28 cellular contexts compared by ENCODE assay signal in the genomic region with DNA sequence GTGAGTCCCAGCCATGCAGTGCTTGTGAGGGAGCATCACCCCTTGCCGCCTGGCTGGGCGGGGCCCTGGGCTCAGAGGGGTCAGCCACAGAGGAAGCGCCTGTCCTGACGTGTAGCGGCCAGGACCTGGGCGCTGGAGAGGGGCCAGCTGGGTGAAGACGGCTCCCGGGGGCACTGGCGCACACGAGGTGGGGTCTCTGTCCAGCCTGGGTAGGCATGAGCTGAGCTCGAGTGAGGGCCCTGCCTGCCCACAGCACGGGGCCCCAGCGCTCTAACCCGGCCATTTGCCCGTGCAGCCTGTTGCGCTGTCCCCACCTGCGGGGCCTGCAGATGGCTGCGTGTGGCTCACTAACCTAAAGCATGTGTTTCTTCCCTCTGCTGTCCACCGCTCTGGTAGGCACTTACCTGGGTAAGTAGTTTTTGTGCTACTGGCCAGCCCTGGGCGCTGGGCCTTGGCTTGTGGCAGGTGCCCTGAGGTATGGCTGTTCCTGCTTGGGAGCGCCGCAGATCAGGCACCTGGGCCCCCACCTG. TPM values are rescaled to one million over a fixed set of nuclear protein-coding genes. Genes with fewer than 3 reads are reported as not detected.
DNase-seq lines count a peak whose midpoint lies in the region; ATAC-seq and TF ChIP-seq lines count a peak whose summit lies in the region.
"Had no signal": no experiment of that assay in that cellular context is flagged by ENCODE, and none has a peak within 500 bp of the region (broad histone marks: within the 10 kb centered on the region; RNA-seq: fewer than 3 reads in every experiment).

No MANE protein-coding gene starts in this region.

- H3K79me1 ChIP-seq in trophoblast cell (ENCODE audit: low read length) = peaks cover 3% of the 10 kb centered on the region

- no peak overlapping the region for H4K8ac ChIP-seq in trophoblast cell (ENCODE audit: low read depth, low read length)

- H4K12ac ChIP-seq in trophoblast cell (ENCODE audit: low read depth, low read length) = no peak overlapping the region

- no peak overlapping the region for H2BK12ac ChIP-seq in trophoblast cell (ENCODE audit: low read length)

- no peak for TF ChIP-seq CTCF in right atrium auricular region (IDR thresholded peaks at IDR 0.05)
- no peak for TF ChIP-seq CTCF in osteocyte (IDR thresholded peaks at IDR 0.05)
- no peak for TF ChIP-seq CTCF in lower leg skin (IDR thresholded peaks at IDR 0.05)

- peaks cover 29% of the 10 kb centered on the region for H3K4me1 Mint-ChIP-seq in osteocyte (ENCODE audit: unreplicated experiment)
- H3K4me1 Mint-ChIP-seq: activated naive CD4-positive, alpha-beta T cell treated with anti-CD3 and anti-CD28 coated beads, Interleukin-2, amount 50 U/mL, for 24 hours; IgD-negative memory B cell; neural crest cell had no signal

- H3K27ac ChIP-seq in right atrium auricular region = peak overlapping the region; percentile 89 to 93
- H3K27ac ChIP-seq in trophoblast cell (ENCODE audit: low read depth, low read length) = no peak overlapping the region
- H3K27ac ChIP-seq in urinary bladder (ENCODE audit: low read depth) = peak overlapping the region; percentile 13
- H3K27ac ChIP-seq: Peyer's patch, SJCRH30 had no signal

- H3K36me3 Mint-ChIP-seq in osteocyte (ENCODE audit: unreplicated experiment) = peaks cover 3% of the 10 kb centered on the region
- H3K36me3 Mint-ChIP-seq: IgD-negative memory B cell had no signal

- H3K36me3 ChIP-seq in right atrium auricular region (peaks cover 31% of the 10 kb centered on the region), trophoblast cell (ENCODE audit: control insufficient read depth in 1 of 2, insufficient read depth in 2 of 2, low read length in 2 of 2) (peaks cover 72 to 75% of the 10 kb centered on the region in 2 experiments), urinary bladder (ENCODE audit: insufficient read depth) (peaks cover 8% of the 10 kb centered on the region)

- no peak overlapping the region for H3K14ac ChIP-seq in trophoblast cell (ENCODE audit: low read length)

- peak overlapping the region; percentile 12 for H4K91ac ChIP-seq in trophoblast cell (ENCODE audit: low read depth, low read length)

- no peak overlapping the region for H3K27ac Mint-ChIP-seq in osteocyte (ENCODE audit: unreplicated experiment)
- H3K27ac Mint-ChIP-seq: activated CD4-positive, alpha-beta memory T cell treated with anti-CD3 and anti-CD28 coated beads for 36 hours; activated naive CD4-positive, alpha-beta T cell treated with anti-CD3 and anti-CD28 coated beads, Interleukin-2, amount 50 U/mL, for 24 hours; activated T-helper 2 cell treated with anti-CD3 and anti-CD28 coated beads, Interferon-gamma antibody, Interleukin-2, Interleukin-4, amounts not matched to agents 10 μg/mL and 5 μg/mL and 100 μg/mL, durations not matched to agents 14 hours and 24 hours and 36 hours; IgD-negative memory B cell; memory B cell had no signal

- no peak for DNase-seq in right atrium auricular region (ENCODE audit: low spot score)
- no peak for DNase-seq in left cardiac atrium
- DNase-seq in cerebellar cortex (ENCODE audit: low spot score) = peak; percentile 85
- DNase-seq in trophoblast cell = no peak
- DNase-seq in osteocyte (ENCODE audit: extremely low spot score, unreplicated experiment) = no peak
- no peak for DNase-seq in NK-92 (lab: John Stamatoyannopoulos, UW; ENCODE audit: unreplicated experiment)
- no peak for DNase-seq in lower leg skin (ENCODE audit: low spot score in 2 of 2)
- DNase-seq: activated CD4-positive, alpha-beta memory T cell treated with anti-CD3 and anti-CD28 coated beads for 36 hours; activated CD8-positive, alpha-beta memory T cell treated with anti-CD3 and anti-CD28 coated beads, Interleukin-2, amount 50 U/mL, for 48 hours; BE2C; Caco-2; dermis blood vessel endothelial cell; DMS79 treated with DMSO at 0.1 percent for 48 hours; glutamatergic neuron; NCI-H1048; NCI-H187 treated with DMSO at 0.1 percent for 48 hours; NCI-H526; Peyer's patch; SJCRH30; stimulated activated naive CD4-positive, alpha-beta T cell treated with Interleukin-2 at 50 U/mL for 16 hours had no signal

- H3K27me3 ChIP-seq in right atrium auricular region = no peaks in the 10 kb centered on the region
- no peaks in the 10 kb centered on the region for H3K27me3 ChIP-seq in trophoblast cell (ENCODE audit: insufficient read depth, low read length)
- H3K27me3 ChIP-seq: BE2C, Peyer's patch, SJCRH30 had no signal

- H3K9me3 Mint-ChIP-seq in osteocyte (ENCODE audit: unreplicated experiment) = no peaks in the 10 kb centered on the region
- H3K9me3 Mint-ChIP-seq: activated CD4-positive, alpha-beta memory T cell treated with anti-CD3 and anti-CD28 coated beads for 36 hours; activated naive CD4-positive, alpha-beta T cell treated with anti-CD3 and anti-CD28 coated beads, Interleukin-2, amount 50 U/mL, for 24 hours; activated T-helper 2 cell treated with anti-CD3 and anti-CD28 coated beads, Interferon-gamma antibody, Interleukin-2, Interleukin-4, amounts not matched to agents 10 μg/mL and 5 μg/mL and 100 μg/mL, durations not matched to agents 14 hours and 24 hours and 36 hours; IgD-negative memory B cell; memory B cell; neural crest cell had no signal

- no peak overlapping the region for H2BK120ac ChIP-seq in trophoblast cell (ENCODE audit: insufficient read depth, low read length, poor library complexity)

- H3K4me1 ChIP-seq in right atrium auricular region (peaks cover 0 to 83% of the 10 kb centered on the region in 2 donors), trophoblast cell (ENCODE audit: control insufficient read depth in 1 of 2, insufficient read depth in 2 of 2, low read length in 2 of 2) (peaks cover 0 to 4% of the 10 kb centered on the region in 2 experiments), urinary bladder (ENCODE audit: insufficient read depth) (no peaks in the 10 kb centered on the region)

- no peak overlapping the region for H2AFZ ChIP-seq in trophoblast cell (ENCODE audit: insufficient read depth, low read length, poor library complexity)

- H3K4me3 ChIP-seq in right atrium auricular region (no peak overlapping the region), trophoblast cell (ENCODE audit: low read depth, low read length) (no peak overlapping the region), urinary bladder (ENCODE audit: low read depth, low read length) (no peak overlapping the region), lower leg skin (ENCODE audit: low read depth, poor library complexity, severe bottlenecking) (no peak overlapping the region)
- H3K4me3 ChIP-seq: Peyer's patch, SJCRH30 had no signal

- no peak overlapping the region for H3K23ac ChIP-seq in trophoblast cell (ENCODE audit: low read length)

- H3K4me3 Mint-ChIP-seq in osteocyte (ENCODE audit: unreplicated experiment) = no peak overlapping the region
- H3K4me3 Mint-ChIP-seq: activated CD4-positive, alpha-beta memory T cell treated with anti-CD3 and anti-CD28 coated beads for 36 hours; activated naive CD4-positive, alpha-beta T cell treated with anti-CD3 and anti-CD28 coated beads, Interleukin-2, amount 50 U/mL, for 24 hours; IgD-negative memory B cell; memory B cell; neural crest cell had no signal

- no peak overlapping the region for H3K18ac ChIP-seq in trophoblast cell (ENCODE audit: low read length)

- no peak overlapping the region for H2BK5ac ChIP-seq in trophoblast cell (ENCODE audit: low read depth, low read length, poor library complexity)

- H3K4me2 ChIP-seq in trophoblast cell (ENCODE audit: low read length) = no peak overlapping the region

- WGBS in trophoblast cell (ENCODE audit: extremely low coverage, insufficient coverage, insufficient read length) = no CpG with 5 or more reads among the region's 22 CpGs
- 84% methylated on average over 22 of the region's 22 CpGs for WGBS in urinary bladder
- 84 to 86% methylated on average over 10 to 16 of the region's 22 CpGs for WGBS in lower leg skin, 2 donors

- H3K4ac ChIP-seq in trophoblast cell (ENCODE audit: low read depth, low read length) = no peak overlapping the region

- no peak overlapping the region for H2AK5ac ChIP-seq in trophoblast cell (ENCODE audit: low read length)

- H3K9me3 ChIP-seq in right atrium auricular region = no peaks in the 10 kb centered on the region
- peaks cover 3% of the 10 kb centered on the region for H3K9me3 ChIP-seq in trophoblast cell (ENCODE audit: insufficient read depth, low read depth, low read length)
- H3K9me3 ChIP-seq: BE2C, Caco-2, Peyer's patch, SJCRH30 had no signal

- ATAC-seq in left cardiac atrium = no peak
- ATAC-seq: activated CD4-positive, CD25-positive, alpha-beta regulatory T cell treated with anti-CD3 and anti-CD28 coated beads, Interleukin-2, amount 50 U/mL, for 24 hours had no signal

- TF ChIP-seq POLR2A in lower leg skin (IDR thresholded peaks at IDR 0.05) = no peak

- H3K79me2 ChIP-seq in trophoblast cell (ENCODE audit: control insufficient read depth, insufficient read depth, low read length, poor library complexity) = no peaks in the 10 kb centered on the region

- intact Hi-C loops in left cardiac atrium (cut with DNase I) = no loop called here
- intact Hi-C loops in lower leg skin (cut with DNase I; ENCODE audit: low total_unique reads) = no loop called here

- no peaks in the 10 kb centered on the region for H3K27me3 Mint-ChIP-seq in osteocyte (ENCODE audit: unreplicated experiment)
- H3K27me3 Mint-ChIP-seq: activated CD4-positive, alpha-beta memory T cell treated with anti-CD3 and anti-CD28 coated beads for 36 hours; activated naive CD4-positive, alpha-beta T cell treated with anti-CD3 and anti-CD28 coated beads, Interleukin-2, amount 50 U/mL, for 24 hours; IgD-negative memory B cell; memory B cell had no signal

- no peak overlapping the region for H3K9ac ChIP-seq in trophoblast cell (ENCODE audit: low read length)

RNA-seq across cellular contexts. Expression of gene CRIP2, which starts 6.6 kb away (rescaled TPM):
- total RNA-seq in right atrium auricular region (1,000 to 10,000 TPM in 1 of 2 donors, 100 to 1,000 TPM in 1; 831 to 1,272 TPM), left cardiac atrium (100 to 1,000 TPM; 783 to 843 TPM), urinary bladder (53.7 TPM), osteocyte (183 and 191 TPM in 2 replicates), lower leg skin (100 to 1,000 TPM; 103 to 203 (median 141) TPM)
- 85.1 and 90.0 TPM in 2 replicates for polyA plus RNA-seq in trophoblast cell (2013)
- polyA plus RNA-seq in urinary bladder = 245 TPM

RNA-seq across cellular contexts. Expression of gene CRIP1, which starts 18.7 kb away (rescaled TPM):
- total RNA-seq in right atrium auricular region (10 to 100 TPM; 42.9 to 79.2 TPM), left cardiac atrium (100 to 1,000 TPM; 137 to 192 TPM), urinary bladder (9.4 TPM), osteocyte (31.0 and 34.1 TPM in 2 replicates), lower leg skin (100 to 1,000 TPM in 1 of 4 donors, 10 to 100 TPM in 3; 13.1 to 103 (median 63.2) TPM)
- 44.7 and 45.0 TPM in 2 replicates for polyA plus RNA-seq in trophoblast cell (2013)
- polyA plus RNA-seq in urinary bladder = 92.4 TPM
- total RNA-seq: bronchial epithelial cell had no signal

RNA-seq across cellular contexts. Expression of gene TEDC1, which starts 23.0 kb away (rescaled TPM):
- 1 to 10 TPM; 3.5 to 3.9 TPM for total RNA-seq in right atrium auricular region
- total RNA-seq in left cardiac atrium = 1 to 10 TPM; 5.1 to 5.9 TPM
- 8.8 and 8.9 TPM in 2 replicates for polyA plus RNA-seq in trophoblast cell (2013)
- 4.2 TPM for total RNA-seq in urinary bladder
- 10.6 TPM for polyA plus RNA-seq in urinary bladder
- 8.4 and 11.0 TPM in 2 replicates for total RNA-seq in osteocyte
- total RNA-seq in lower leg skin = 10 to 100 TPM in 1 of 4 donors, 1 to 10 TPM in 3; 2.8 to 16.9 (median 5.4) TPM

RNA-seq across cellular contexts. Expression of gene MTA1, which starts 48.4 kb away (rescaled TPM):
- total RNA-seq in right atrium auricular region (10 to 100 TPM; 51.9 to 61.7 TPM), left cardiac atrium (100 to 1,000 TPM in 1 of 2 donors, 10 to 100 TPM in 1; 99.5 to 115 TPM), urinary bladder (51.5 TPM), osteocyte (122 and 132 TPM in 2 replicates), lower leg skin (10 to 100 TPM; 39.3 to 56.7 (median 46.4) TPM)
- 90.0 and 91.2 TPM in 2 replicates for polyA plus RNA-seq in trophoblast cell (2013)
- polyA plus RNA-seq in urinary bladder = 67.3 TPM

RNA-seq across cellular contexts. Expression of gene TMEM121, which starts 58.4 kb away (rescaled TPM):
- total RNA-seq in right atrium auricular region = 1 to 10 TPM; 3.4 to 5.8 TPM
- total RNA-seq in left cardiac atrium = 1 to 10 TPM; 2.2 to 2.7 TPM
- 0.12 TPM in 2 replicates for polyA plus RNA-seq in trophoblast cell (2013)
- total RNA-seq in urinary bladder = 1.3 TPM
- polyA plus RNA-seq in urinary bladder = 6.7 TPM
- 3.3 and 3.6 TPM in 2 replicates for total RNA-seq in osteocyte
- 1 to 10 TPM in 3 of 4 donors, under 1 TPM in 1; 0.99 to 5.4 (median 4.0) TPM for total RNA-seq in lower leg skin
- total RNA-seq: Caco-2 had no signal
